13 cellular contexts compared by ENCODE assay signal in genomic region chr9:127776919-127777280, GRCh38. TPM values are rescaled to one million over a fixed set of nuclear protein-coding genes. Genes with fewer than 3 reads are reported as not detected.
DNase-seq lines count a peak whose midpoint lies in the region; ATAC-seq and TF ChIP-seq lines count a peak whose summit lies in the region.
"Had no signal": no experiment of that assay in that cellular context is flagged by ENCODE, and none has a peak within 500 bp of the region (broad histone marks: within the 10 kb centered on the region; RNA-seq: fewer than 3 reads in every experiment).

No MANE protein-coding gene starts in this region.

- POLR2A ChIA-PET in activated CD4-positive, alpha-beta T cell treated with anti-CD3 and anti-CD28 coated beads for 36 hours (lab: Charles Lee) = interaction anchor here (1.2 to 1.3 kb wide), 2 partner anchors 30 to 290 kb away, joined by 3 to 4 read pairs; partner anchors contain the start of gene NAIF1
- POLR2A ChIA-PET in RWPE1 (lab: Yijun Ruan, JAX; ENCODE audit: low non-redundant PET) = no interaction called here

- H3K4me2 ChIP-seq in OCI-LY1 (ENCODE audit: low read length) = peak overlapping the region; percentile 71
- H3K4me2 ChIP-seq in hepatocyte = no peak overlapping the region
- H3K4me2 ChIP-seq: smooth muscle cell had no signal

- no peak for ATAC-seq in activated CD4-positive, alpha-beta T cell treated with anti-CD3 and anti-CD28 coated beads for 36 hours

- H3K4me1 ChIP-seq in OCI-LY1 (ENCODE audit: insufficient read depth, low read length, severe bottlenecking) (peaks cover 70% of the 10 kb centered on the region), spleen (peaks cover 23 to 99% (median 75%) of the 10 kb centered on the region in 6 donors), hepatocyte (ENCODE audit: insufficient read depth) (no peaks in the 10 kb centered on the region)

- TF ChIP-seq POLR2A in spleen (IDR thresholded peaks at IDR 0.05) = no peak

- no peaks in the 10 kb centered on the region for H3F3A ChIP-seq in OCI-LY1 (ENCODE audit: insufficient read depth, low read length)

- no peaks in the 10 kb centered on the region; the same call in 1 of the 2 replicates for H3K79me2 ChIP-seq in OCI-LY1 (ENCODE audit: insufficient read depth, low read length)
- H3K79me2 ChIP-seq in hepatocyte = no peaks in the 10 kb centered on the region

- H3K27me3 ChIP-seq in OCI-LY1 (ENCODE audit: insufficient read depth, low read length) = no peaks in the 10 kb centered on the region
- H3K27me3 ChIP-seq in dorsolateral prefrontal cortex = no peaks in the 10 kb centered on the region
- H3K27me3 ChIP-seq in spleen (replicated peaks in 1 of 7) = no peaks in the 10 kb centered on the region
- no peaks in the 10 kb centered on the region for H3K27me3 ChIP-seq in hepatocyte

- H3K4me3 Mint-ChIP-seq in activated CD4-positive, alpha-beta T cell treated with anti-CD3 and anti-CD28 coated beads for 36 hours = peak overlapping the region; percentile 92

- no peaks in the 10 kb centered on the region for H3K9me3 Mint-ChIP-seq in activated CD4-positive, alpha-beta T cell treated with anti-CD3 and anti-CD28 coated beads for 36 hours (ENCODE audit: low read depth)

- H3K36me3 Mint-ChIP-seq in activated CD4-positive, alpha-beta T cell treated with anti-CD3 and anti-CD28 coated beads for 36 hours (ENCODE audit: low read depth) = peaks cover 27% of the 10 kb centered on the region

- H4K20me1 ChIP-seq in OCI-LY1 (ENCODE audit: insufficient read depth, low read length) (no peaks in the 10 kb centered on the region), hepatocyte (ENCODE audit: insufficient read depth, poor library complexity, severe bottlenecking) (no peaks in the 10 kb centered on the region)

- H3K27me3 Mint-ChIP-seq in activated CD4-positive, alpha-beta T cell treated with anti-CD3 and anti-CD28 coated beads for 36 hours = no peaks in the 10 kb centered on the region

- peak overlapping the region; percentile 98 for H3K27ac Mint-ChIP-seq in activated CD4-positive, alpha-beta T cell treated with anti-CD3 and anti-CD28 coated beads for 36 hours

- no peak overlapping the region for H2AFZ ChIP-seq in OCI-LY1 (ENCODE audit: low read length)
- no peak overlapping the region for H2AFZ ChIP-seq in hepatocyte

- intact Hi-C loops in activated CD4-positive, alpha-beta T cell treated with anti-CD3 and anti-CD28 coated beads for 36 hours (cut with DNase I, micrococcal nuclease) = loop anchor here (5.0 to 10.0 kb wide), 2 partner anchors 325 to 552 kb away; partner anchors contain the start of genes LRSAM1 (in 1 of the 2) and RPL12 (in 1 of the 2)
- intact Hi-C loops in dorsolateral prefrontal cortex (cut with DNase I) (no loop called here), spleen (cut with DNase I; ENCODE audit: low total_unique reads) (no loop called here)

- peak overlapping the region; percentile 71 for H3K4me3 ChIP-seq in OCI-LY1 (ENCODE audit: low read depth, low read length, poor library complexity, severe bottlenecking)
- peak overlapping the region in 45 of 59 donors; percentile 8 to 55 (median 33) for H3K4me3 ChIP-seq in dorsolateral prefrontal cortex
- H3K4me3 ChIP-seq in spleen = peak overlapping the region; percentile 48 to 83 (median 61)
- no peak overlapping the region for H3K4me3 ChIP-seq in hepatocyte
- H3K4me3 ChIP-seq: smooth muscle cell had no signal

- H3K9me2 ChIP-seq in OCI-LY1 (ENCODE audit: low read depth, low read length) (no peaks in the 10 kb centered on the region), hepatocyte (replicated peaks; ENCODE audit: insufficient read depth) (no peaks in the 10 kb centered on the region)

- peak; percentile 57 for DNase-seq in activated CD4-positive, alpha-beta T cell treated with anti-CD3 and anti-CD28 coated beads for 36 hours
- DNase-seq in activated CD4-positive, alpha-beta T cell treated with anti-CD3 and anti-CD28 coated beads, Interleukin-2, amount 50 U/mL, for 4 hours = no peak
- DNase-seq in dorsolateral prefrontal cortex (no peak), spleen (no peak), RWPE1 (ENCODE audit: low spot score) (no peak), hepatocyte (ENCODE audit: low spot score) (no peak), kidney tubule cell (ENCODE audit: low spot score) (no peak)
- DNase-seq: foreskin fibroblast, NCI-H446 had no signal

- peaks cover 41% of the 10 kb centered on the region for H3K4me1 Mint-ChIP-seq in activated CD4-positive, alpha-beta T cell treated with anti-CD3 and anti-CD28 coated beads for 36 hours

- H3K36me3 ChIP-seq in OCI-LY1 (ENCODE audit: insufficient read depth, low read length) (0 out of 2 replicates have a peak, but pooled peaks cover 3% of the 10 kb centered on the region), spleen (peaks cover 0 to 35% (median 22%) of the 10 kb centered on the region in 6 donors), hepatocyte (replicated peaks; ENCODE audit: insufficient read depth, low read depth) (no peaks in the 10 kb centered on the region)

- 8 to 50% (median 22%) methylated on average over 5 of the region's 5 CpGs for WGBS in spleen, 5 donors
- WGBS in hepatocyte (ENCODE audit: low lambda C conversion rate, missing lambda C conversion rate) = 89% methylated on average over 5 of the region's 5 CpGs

- CTCF ChIA-PET in activated CD4-positive, alpha-beta T cell treated with anti-CD3 and anti-CD28 coated beads for 36 hours (lab: Charles Lee) = interaction anchor here (0.6 to 2.4 kb wide), 4 partner anchors 8 to 42 kb away, joined by 3 to 6 read pairs (median 4); partner anchors contain the start of genes CDK9 and TOR2A
- CTCF ChIA-PET in RWPE1 (lab: Yijun Ruan, JAX) = interaction anchor here (1.3 kb wide), 1 partner anchor 42 kb away, joined by 5 read pairs; the partner anchor contains the start of gene TOR2A

- peak overlapping the region; percentile 82 for H3K9ac ChIP-seq in OCI-LY1 (ENCODE audit: low read length)

- peak overlapping the region; percentile 95 for H3K27ac ChIP-seq in OCI-LY1 (ENCODE audit: low read depth, low read length, poor library complexity, severe bottlenecking)
- H3K27ac ChIP-seq in dorsolateral prefrontal cortex = peak overlapping the region in 9 of 59 donors; percentile 38 to 53 (median 44)
- peak overlapping the region; percentile 33 to 99 (median 92) for H3K27ac ChIP-seq in spleen
- H3K27ac ChIP-seq in RWPE1 = no peak overlapping the region
- no peak overlapping the region for H3K27ac ChIP-seq in hepatocyte
- H3K27ac ChIP-seq: 22Rv1 had no signal

- TF ChIP-seq CTCF in OCI-LY1 (IDR thresholded peaks at IDR 0.05; ENCODE audit: low read length) (no peak), dorsolateral prefrontal cortex (IDR thresholded peaks at IDR 0.05 in 54 of 56, conservative IDR thresholded peaks at IDR 0.05 in 2 of 56; ENCODE audit: low read depth in 1 of 56, partially characterized antibody in 56 of 56) (no peak), spleen (IDR thresholded peaks at IDR 0.05 in 8 of 11, conservative IDR thresholded peaks at IDR 0.05 in 3 of 11) (no peak), RWPE1 (conservative IDR thresholded peaks at IDR 0.05; ENCODE audit: low read depth) (no peak), hepatocyte (IDR thresholded peaks at IDR 0.05; ENCODE audit: poor library complexity) (no peak)

- H3K9me3 ChIP-seq in OCI-LY1 (ENCODE audit: low read length) (no peaks in the 10 kb centered on the region), spleen (no peaks in the 10 kb centered on the region), hepatocyte (ENCODE audit: low read depth) (no peaks in the 10 kb centered on the region)

RNA-seq across cellular contexts. Expression of gene SH2D3C, which starts 1.6 kb away (rescaled TPM):
- total RNA-seq in activated CD4-positive, alpha-beta T cell treated with anti-CD3 and anti-CD28 coated beads for 36 hours = 10 to 100 TPM; 30.3 to 35.2 TPM
- total RNA-seq in dorsolateral prefrontal cortex = 10 to 100 TPM in 118 of 120 experiments, 1 to 10 TPM in 2; 9.3 to 27.9 (median 17.3) TPM
- 10 to 100 TPM; 44.7 to 85.4 (median 61.2) TPM for total RNA-seq in spleen
- polyA plus RNA-seq in spleen = 10 to 100 TPM; 27.0 to 51.1 (median 34.3) TPM
- 0.23 and 0.96 TPM in 2 replicates for total RNA-seq in hepatocyte
- 0.89 and 2.2 TPM in 2 replicates for polyA plus RNA-seq in hepatocyte
- total RNA-seq: Daoy, smooth muscle cell had no signal

RNA-seq across cellular contexts. Expression of gene CDK9, which starts 8.9 kb away (rescaled TPM):
- total RNA-seq in activated CD4-positive, alpha-beta T cell treated with anti-CD3 and anti-CD28 coated beads for 36 hours = 10 to 100 TPM; 63.8 to 80.4 TPM
- total RNA-seq in dorsolateral prefrontal cortex (100 to 1,000 TPM in 89 of 120 experiments, 10 to 100 TPM in 31; 78.5 to 153 (median 110) TPM), spleen (100 to 1,000 TPM in 4 of 7 donors, 10 to 100 TPM in 3; 68.3 to 149 (median 103) TPM), hepatocyte (53.5 and 84.6 TPM in 2 replicates)
- polyA plus RNA-seq in spleen (10 to 100 TPM; 49.2 to 87.6 (median 87.1) TPM), hepatocyte (91.4 and 92.3 TPM in 2 replicates)

RNA-seq across cellular contexts. Expression of gene FPGS, which starts 25.8 kb away (rescaled TPM):
- total RNA-seq in activated CD4-positive, alpha-beta T cell treated with anti-CD3 and anti-CD28 coated beads for 36 hours = 10 to 100 TPM; 71.9 to 80.4 TPM
- total RNA-seq in dorsolateral prefrontal cortex (10 to 100 TPM; 19.5 to 55.8 (median 36.6) TPM), spleen (10 to 100 TPM; 33.3 to 94.6 (median 72.3) TPM), hepatocyte (27.4 and 30.9 TPM in 2 replicates)
- polyA plus RNA-seq in spleen (10 to 100 TPM; 39.5 to 73.7 (median 60.5) TPM), hepatocyte (48.5 and 52.2 TPM in 2 replicates)

RNA-seq across cellular contexts. Expression of gene TOR2A, which starts 41.8 kb away (rescaled TPM):
- 10 to 100 TPM; 11.3 to 14.0 TPM for total RNA-seq in activated CD4-positive, alpha-beta T cell treated with anti-CD3 and anti-CD28 coated beads for 36 hours
- 10 to 100 TPM in 101 of 120 experiments, 1 to 10 TPM in 19; 7.7 to 18.6 (median 12.5) TPM for total RNA-seq in dorsolateral prefrontal cortex
- 10 to 100 TPM; 16.8 to 36.5 (median 24.5) TPM for total RNA-seq in spleen
- polyA plus RNA-seq in spleen = 10 to 100 TPM; 17.9 to 29.1 (median 18.4) TPM
- 16.8 and 17.1 TPM in 2 replicates for total RNA-seq in hepatocyte
- polyA plus RNA-seq in hepatocyte = 21.3 and 28.8 TPM in 2 replicates

Comparison
In these comparisons a context has a peak if more than half of its experiments do, and no peak if none do; other contexts are left out.
1. H3K27ac ChIP-seq: peak in OCI-LY1 (single experiment) and spleen (8 of 8); none in RWPE1 (single experiment) and hepatocyte (single experiment).
2. intact Hi-C loops: an anchor here in activated CD4-positive, alpha-beta T cell treated with anti-CD3 and anti-CD28 coated beads for 36 hours (5.0 to 10.0 kb wide); none called in dorsolateral prefrontal cortex and spleen.